ENCODE assay signal across 29 cellular contexts in genomic region chr12:97026901-97027300, GRCh38.
"Had no signal": no experiment of that assay in that cellular context is flagged by ENCODE, and none has a peak within 500 bp of the region (broad histone marks: within the 10 kb centered on the region; RNA-seq: fewer than 3 reads in every experiment).

No MANE protein-coding gene starts in this region.

- H3K27ac ChIP-seq: Peyer's patch, SJSA1 had no signal

- H3K27me3 ChIP-seq: Peyer's patch, SJSA1 had no signal

- ATAC-seq: PC-3 had no signal

- H3K4me3 ChIP-seq: Peyer's patch, SJSA1 had no signal

- H3K4me2 ChIP-seq: SK-N-SH had no signal

- H3K9me3 ChIP-seq: Peyer's patch, SJSA1, SK-N-SH had no signal

- DNase-seq: Karpas-422, MM.1S, MV-4-11, NCI-H1092, NCI-H1105, NCI-H1417 treated with DMSO at 0.1 percent for 48 hours, NCI-H1436 treated with DMSO at 0.1 percent for 48 hours, NCI-H1694 treated with DMSO at 0.1 percent for 48 hours, NCI-H187 treated with DMSO at 0.1 percent for 48 hours, NCI-H2029, NCI-H2081, NCI-H2171 treated with DMSO at 0.1 percent for 48 hours, NCI-H226, NCI-H446 treated with DMSO at 0.1 percent for 48 hours, NCI-H510A, NCI-H524, NCI-H526, NCI-H69, NCI-H748 treated with DMSO at 0.1 percent for 48 hours, NCI-H82, PC-3, Peyer's patch, Right ventricle myocardium superior, RPMI8226, SHP77 treated with DMSO at 0.1 percent for 48 hours, SK-N-SH, SW 1271, T-helper 1 cell had no signal

- H3K4me1 ChIP-seq: Peyer's patch, SJSA1 had no signal

- H3K9ac ChIP-seq: SK-N-SH had no signal

- H3K36me3 ChIP-seq: Peyer's patch, SJSA1 had no signal
